Comparison of ENCODE assay signal across 25 cellular contexts in genomic region chr4:165312506-165312905, GRCh38. TPM values are rescaled to one million over a fixed set of nuclear protein-coding genes. Genes with fewer than 3 reads are reported as not detected.
DNase-seq lines count a peak whose midpoint lies in the region; ATAC-seq lines count a peak whose summit lies in the region.
"Had no signal": no experiment of that assay in that cellular context is flagged by ENCODE, and none has a peak within 500 bp of the region (broad histone marks: within the 10 kb centered on the region; RNA-seq: fewer than 3 reads in every experiment).

No MANE protein-coding gene starts in this region.

- DNase-seq in HCEC 1CT (peak; percentile 71), fibroblast of gingiva (ENCODE audit: low read depth) (peak; percentile 75), skeletal muscle cell (ENCODE audit: low read depth) (peak; percentile 45), NCI-H1436 (lab: John Stamatoyannopoulos, UW) (no peak), NCI-H446 (lab: John Stamatoyannopoulos, UW) (no peak)
- DNase-seq: activated CD8-positive, alpha-beta memory T cell treated with anti-CD3 and anti-CD28 coated beads for 24 hours; activated T-cell treated with anti-CD3 and anti-CD28 coated beads, Interleukin-2, amount 50 U/mL, for 72 hours; Caco-2; H7; mesendoderm; naive thymus-derived CD8-positive, alpha-beta T cell; NCI-H82; ovary; sigmoid colon; stimulated activated naive CD4-positive, alpha-beta T cell treated with Interleukin-2 at 50 U/mL for 16 hours had no signal

- no peak overlapping the region for H3K4me3 ChIP-seq in skeletal muscle cell (ENCODE audit: low read depth, low read length)
- H3K4me3 ChIP-seq: cardiac muscle cell, ovary, PC-9, sigmoid colon, SJSA1, tibial nerve had no signal

- H3K9me3 Mint-ChIP-seq in activated T-helper 17 cell treated with anti-CD3 and anti-CD28 coated beads, Interleukin-2, amount 50 U/mL, for 72 hours = no peaks in the 10 kb centered on the region
- H3K9me3 Mint-ChIP-seq: activated T-cell treated with anti-CD3 and anti-CD28 coated beads, Interleukin-2, amount 50 U/mL, for 72 hours; naive thymus-derived CD8-positive, alpha-beta T cell; T-helper 2 cell treated with Interferon-gamma antibody and Interleukin-4, amounts not matched to agents 5 μg/mL and 100 μg/mL, for 36 hours had no signal

- H3K27ac Mint-ChIP-seq in activated T-helper 17 cell treated with anti-CD3 and anti-CD28 coated beads, Interleukin-2, amount 50 U/mL, for 72 hours = no peak overlapping the region
- H3K27ac Mint-ChIP-seq: activated naive CD8-positive, alpha-beta T cell; activated T-cell treated with anti-CD3 and anti-CD28 coated beads, Interleukin-2, amount 50 U/mL, for 72 hours; B cell; naive thymus-derived CD8-positive, alpha-beta T cell; T-helper 2 cell treated with Interferon-gamma antibody and Interleukin-4, amounts not matched to agents 5 μg/mL and 100 μg/mL, for 36 hours; WTC11 had no signal

- ATAC-seq in activated T-helper 17 cell treated with anti-CD3 and anti-CD28 coated beads, Interleukin-2, amount 50 U/mL, for 72 hours (replicated peaks) = peak; percentile 70
- no peak for ATAC-seq in HG03139 (IDR thresholded peaks at IDR 0.05; ENCODE audit: unreplicated experiment)
- ATAC-seq: naive thymus-derived CD8-positive, alpha-beta T cell; WTC11 had no signal

- no peak overlapping the region for H3K4me3 Mint-ChIP-seq in activated T-helper 17 cell treated with anti-CD3 and anti-CD28 coated beads, Interleukin-2, amount 50 U/mL, for 72 hours
- H3K4me3 Mint-ChIP-seq: activated naive CD8-positive, alpha-beta T cell; activated T-cell treated with anti-CD3 and anti-CD28 coated beads, Interleukin-2, amount 50 U/mL, for 72 hours; B cell; naive thymus-derived CD8-positive, alpha-beta T cell; T-helper 2 cell treated with Interferon-gamma antibody and Interleukin-4, amounts not matched to agents 5 μg/mL and 100 μg/mL, for 36 hours; WTC11 had no signal

- no peaks in the 10 kb centered on the region for H3K4me1 Mint-ChIP-seq in activated T-helper 17 cell treated with anti-CD3 and anti-CD28 coated beads, Interleukin-2, amount 50 U/mL, for 72 hours
- H3K4me1 Mint-ChIP-seq: B cell, WTC11 had no signal

- H3K27me3 Mint-ChIP-seq in activated T-helper 17 cell treated with anti-CD3 and anti-CD28 coated beads, Interleukin-2, amount 50 U/mL, for 72 hours = no peaks in the 10 kb centered on the region
- H3K27me3 Mint-ChIP-seq: activated naive CD8-positive, alpha-beta T cell; B cell; naive thymus-derived CD8-positive, alpha-beta T cell had no signal

- H3K36me3 Mint-ChIP-seq in activated T-helper 17 cell treated with anti-CD3 and anti-CD28 coated beads, Interleukin-2, amount 50 U/mL, for 72 hours (ENCODE audit: low read depth) = peaks cover 55% of the 10 kb centered on the region

RNA-seq across cellular contexts. Expression of gene MSMO1, which starts 15.0 kb away (rescaled TPM):
- 10 to 100 TPM; 57.9 to 71.4 TPM for total RNA-seq in activated T-helper 17 cell treated with anti-CD3 and anti-CD28 coated beads, Interleukin-2, amount 50 U/mL, for 72 hours

Comparison
In these comparisons a context has a peak if more than half of its experiments do, and no peak if none do; other contexts are left out.
1. DNase-seq: peak in HCEC 1CT (single experiment), fibroblast of gingiva (single experiment) and skeletal muscle cell (single experiment); none in NCI-H1436 (single experiment) and NCI-H446 (0 of 2).